ENCODE assay signal across 14 cellular contexts in the genomic region with DNA sequence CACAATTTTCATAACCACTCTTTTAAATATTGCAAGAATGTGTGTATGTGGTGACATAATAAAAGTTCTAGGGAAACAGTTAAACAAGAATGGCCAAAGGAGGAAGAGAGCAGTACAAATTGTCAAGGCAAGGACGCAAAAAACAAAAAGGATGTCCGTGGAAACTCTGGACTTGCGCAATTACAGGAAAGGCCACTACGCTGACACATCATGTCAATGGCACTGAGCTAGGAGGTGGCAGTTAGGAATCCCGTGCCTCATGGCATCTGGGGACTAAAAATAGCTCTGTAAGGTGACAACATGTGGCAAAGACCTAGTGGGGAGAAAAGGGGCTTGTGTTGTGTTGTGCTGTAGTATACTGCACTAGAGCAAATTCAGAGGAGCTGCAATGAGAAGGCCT.
DNase-seq lines count a peak whose midpoint lies in the region; TF ChIP-seq lines count a peak whose summit lies in the region.
"Had no signal": no experiment of that assay in that cellular context is flagged by ENCODE, and none has a peak within 500 bp of the region (broad histone marks: within the 10 kb centered on the region; RNA-seq: fewer than 3 reads in every experiment).

No MANE protein-coding gene starts in this region.

- peaks cover 5% of the 10 kb centered on the region for H3K27me3 Mint-ChIP-seq in progenitor cell of endocrine pancreas

- H3K4me2 ChIP-seq in trophoblast cell (ENCODE audit: low read length): no peak overlapping the region

- no CpG with 5 or more reads among the region's 5 CpGs for WGBS in trophoblast cell (ENCODE audit: extremely low coverage, insufficient coverage, insufficient read length)

- H3K4me1 Mint-ChIP-seq in progenitor cell of endocrine pancreas (ENCODE audit: low read depth): peaks cover 18% of the 10 kb centered on the region

- POLR2A ChIA-PET in A673 (lab: Charles Lee; ENCODE audit: low non-redundant PET): no interaction called here

- no peak overlapping the region for H3K27ac Mint-ChIP-seq in progenitor cell of endocrine pancreas
- H3K27ac Mint-ChIP-seq: activated naive CD4-positive, alpha-beta T cell treated with anti-CD3 and anti-CD28 coated beads, Interleukin-2, amount 50 U/mL, for 72 hours had no signal

- no peaks in the 10 kb centered on the region for H3K36me3 Mint-ChIP-seq in progenitor cell of endocrine pancreas (ENCODE audit: insufficient read depth)
- H3K36me3 Mint-ChIP-seq: activated naive CD4-positive, alpha-beta T cell treated with anti-CD3 and anti-CD28 coated beads, Interleukin-2, amount 50 U/mL, for 72 hours had no signal

- no peak overlapping the region for H2BK12ac ChIP-seq in trophoblast cell (ENCODE audit: low read length)

- no peak overlapping the region for H3K9ac ChIP-seq in trophoblast cell (ENCODE audit: low read length)

- H3K27ac ChIP-seq in SJSA1: peak overlapping the region; percentile 58
- no peak overlapping the region for H3K27ac ChIP-seq in trophoblast cell (ENCODE audit: low read depth, low read length)
- H3K27ac ChIP-seq in A673 (ENCODE audit: low read depth, low read length, poor library complexity, severe bottlenecking): no peak overlapping the region

- H3K18ac ChIP-seq in trophoblast cell (ENCODE audit: low read length): no peak overlapping the region

- no peak overlapping the region for H3K4me3 Mint-ChIP-seq in progenitor cell of endocrine pancreas (ENCODE audit: low read depth)

- H3K79me2 ChIP-seq in trophoblast cell (ENCODE audit: control insufficient read depth, insufficient read depth, low read length, poor library complexity): no peaks in the 10 kb centered on the region

- H3K36me3 ChIP-seq in SJSA1: no peaks in the 10 kb centered on the region
- H3K36me3 ChIP-seq in trophoblast cell (ENCODE audit: control insufficient read depth in 1 of 2, insufficient read depth in 2 of 2, low read length in 2 of 2): no peaks in the 10 kb centered on the region
- no peaks in the 10 kb centered on the region for H3K36me3 ChIP-seq in A673 (ENCODE audit: insufficient read depth, low read length, poor library complexity, severe bottlenecking)

- no peak overlapping the region for H4K12ac ChIP-seq in trophoblast cell (ENCODE audit: low read depth, low read length)

- no peak overlapping the region for H3K4me3 ChIP-seq in SJSA1
- H3K4me3 ChIP-seq in trophoblast cell (ENCODE audit: low read depth, low read length): no peak overlapping the region
- H3K4me3 ChIP-seq in A673 (ENCODE audit: low read depth, low read length, poor library complexity, severe bottlenecking): no peak overlapping the region

- H3K27me3 ChIP-seq in SJSA1 (replicated peaks): no peaks in the 10 kb centered on the region
- no peaks in the 10 kb centered on the region for H3K27me3 ChIP-seq in trophoblast cell (ENCODE audit: insufficient read depth, low read length)
- H3K27me3 ChIP-seq in A673 (replicated peaks; ENCODE audit: insufficient read depth, low read depth, low read length, poor library complexity): no peaks in the 10 kb centered on the region

- no peak overlapping the region for H2BK120ac ChIP-seq in trophoblast cell (ENCODE audit: insufficient read depth, low read length, poor library complexity)

- no peak overlapping the region for H2AFZ ChIP-seq in trophoblast cell (ENCODE audit: insufficient read depth, low read length, poor library complexity)

- no peak overlapping the region for H2BK5ac ChIP-seq in trophoblast cell (ENCODE audit: low read depth, low read length, poor library complexity)

- no peaks in the 10 kb centered on the region for H3K79me1 ChIP-seq in trophoblast cell (ENCODE audit: low read length)

- no peak overlapping the region for H4K91ac ChIP-seq in trophoblast cell (ENCODE audit: low read depth, low read length)

- H3K4me1 ChIP-seq in SJSA1 (replicated peaks) (peaks cover 50% of the 10 kb centered on the region), trophoblast cell (ENCODE audit: control insufficient read depth in 1 of 2, insufficient read depth in 2 of 2, low read length in 2 of 2) (peaks cover 0 to 3% of the 10 kb centered on the region in 2 experiments), A673 (ENCODE audit: insufficient read depth, low read length, poor library complexity, severe bottlenecking) (no peaks in the 10 kb centered on the region)

- no peak overlapping the region for H3K14ac ChIP-seq in trophoblast cell (ENCODE audit: low read length)

- CTCF ChIA-PET in A673 (lab: Charles Lee): no interaction called here

- no peak overlapping the region for H2AK5ac ChIP-seq in trophoblast cell (ENCODE audit: low read length)

- no peak overlapping the region for H3K23ac ChIP-seq in trophoblast cell (ENCODE audit: low read length)

- no peak overlapping the region for H4K8ac ChIP-seq in trophoblast cell (ENCODE audit: low read depth, low read length)

- peaks cover 3% of the 10 kb centered on the region; the same call in 1 of the 2 replicates for H3K9me3 ChIP-seq in SJSA1 (replicated peaks)
- H3K9me3 ChIP-seq in trophoblast cell (ENCODE audit: insufficient read depth, low read depth, low read length): no peaks in the 10 kb centered on the region
- no peaks in the 10 kb centered on the region for H3K9me3 ChIP-seq in A673 (ENCODE audit: low read depth, low read length, poor library complexity, severe bottlenecking)

- TF ChIP-seq CTCF in progenitor cell of endocrine pancreas (IDR thresholded peaks at IDR 0.05; ENCODE audit: unreplicated experiment): no peak
- no peak for TF ChIP-seq CTCF in A673 (conservative IDR thresholded peaks at IDR 0.05; ENCODE audit: low read depth, low read length)

- peak; percentile 85 for DNase-seq in GM04503 (ENCODE audit: low read depth)
- peak; percentile 51 to 63 for DNase-seq in SJSA1 (ENCODE audit: low read depth in 1 of 2, low spot score in 2 of 2)
- DNase-seq in fibroblast of peridontal ligament (ENCODE audit: extremely low read depth): peak; percentile 45
- peak; percentile 96 to 98 for DNase-seq in trophoblast cell
- no peak for DNase-seq in cerebellum (ENCODE audit: low spot score)
- DNase-seq in progenitor cell of endocrine pancreas (ENCODE audit: low spot score, unreplicated experiment): no peak
- DNase-seq in activated CD4-positive, alpha-beta T cell treated with anti-CD3 and anti-CD28 coated beads, Interleukin-2, amount 50 U/mL, for 4 hours: no peak
- no peak for DNase-seq in A673 (ENCODE audit: low spot score)
- DNase-seq: activated CD4-positive, CD25-positive, alpha-beta regulatory T cell treated with anti-CD3 and anti-CD28 coated beads, Interleukin-2, amount 50 U/mL, for 72 hours; foreskin keratinocyte; NCI-H1092; stimulated activated CD4-positive, alpha-beta T cell treated with anti-CD3 and anti-CD28 coated beads, Interleukin-12 subunit alpha, Interleukin-12 subunit beta, amount 100 ng/mL, for 4 hours; stimulated activated naive CD4-positive, alpha-beta T cell had no signal

- intact Hi-C loops in A673 (cut with micrococcal nuclease; ENCODE audit: unreplicated experiment): no loop called here

- no peak overlapping the region for H3K4ac ChIP-seq in trophoblast cell (ENCODE audit: low read depth, low read length)

- no peaks in the 10 kb centered on the region for H3K9me3 Mint-ChIP-seq in progenitor cell of endocrine pancreas (ENCODE audit: low read depth)
- H3K9me3 Mint-ChIP-seq: activated naive CD4-positive, alpha-beta T cell treated with anti-CD3 and anti-CD28 coated beads, Interleukin-2, amount 50 U/mL, for 72 hours had no signal

- no TSS peak for BruUV-seq in A673 (replicated peaks; lab: Mats Ljungman, UMichigan)

Comparison
In these comparisons a context has a peak if more than half of its experiments do, and no peak if none do; other contexts are left out.
1. DNase-seq: peak in GM04503 (single experiment), SJSA1 (2 of 2), fibroblast of peridontal ligament (single experiment) and trophoblast cell (2 of 2); none in cerebellum (single experiment), progenitor cell of endocrine pancreas (single experiment), activated CD4-positive, alpha-beta T cell treated with anti-CD3 and anti-CD28 coated beads, Interleukin-2, amount 50 U/mL, for 4 hours (0 of 2) and A673 (single experiment).